ENCODE assay signal across 8 cellular contexts in the genomic region with DNA sequence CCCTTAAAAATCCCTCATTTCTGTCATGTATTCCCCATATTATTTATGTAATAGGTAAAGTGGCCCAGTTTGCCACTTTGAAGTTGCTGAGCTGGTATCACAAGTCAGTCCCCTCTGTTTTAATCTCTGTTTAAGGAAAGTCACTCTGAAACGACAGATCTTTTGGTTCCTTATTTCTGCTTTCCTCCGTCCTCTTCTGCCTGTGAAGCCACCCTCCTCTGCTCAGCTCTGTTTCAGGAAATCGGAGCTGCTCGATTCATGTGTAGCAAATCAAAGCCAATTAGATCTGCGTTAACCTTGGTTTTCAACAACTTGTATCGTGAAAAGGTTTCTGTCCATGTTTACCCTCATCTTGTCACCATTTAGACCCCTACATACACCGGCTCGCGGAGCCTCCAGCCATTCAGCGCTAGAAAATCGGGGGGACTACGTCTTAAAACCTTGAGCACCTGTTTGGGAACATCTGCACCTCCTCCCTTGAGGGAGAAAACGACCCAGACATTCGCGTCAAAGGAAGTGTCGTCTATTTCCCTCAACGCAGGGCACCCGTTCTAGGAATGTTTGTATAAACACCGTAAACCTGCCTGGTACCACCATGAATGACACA. TPM values are rescaled to one million over a fixed set of nuclear protein-coding genes. Genes with fewer than 3 reads are reported as not detected.
DNase-seq lines count a peak whose midpoint lies in the region; ATAC-seq, FAIRE-seq and TF ChIP-seq lines count a peak whose summit lies in the region.

No MANE protein-coding gene starts in this region.

- peak overlapping the region; percentile 87 for H3K9ac ChIP-seq in PC-3 (ENCODE audit: low read length)

- intact Hi-C loops in PC-3 (cut with micrococcal nuclease), result loop anchor here (1.0 kb wide), 1 partner anchor 43 kb away; no protein-coding TSS in a partner anchor

- H3K4me3 Mint-ChIP-seq in CD4-positive, CD25-positive, alpha-beta regulatory T cell, result peak overlapping the region; percentile 88 to 96 (median 92)

- H4K20me1 ChIP-seq in PC-3 (ENCODE audit: low read length), result peaks cover 11% of the 10 kb centered on the region; the same call in 1 of the 2 replicates

- H3K9me3 ChIP-seq in CD4-positive, CD25-positive, alpha-beta regulatory T cell (ENCODE audit: control insufficient read depth in 2 of 2, low read length in 2 of 2), result no peaks in the 10 kb centered on the region
- H3K9me3 ChIP-seq in PC-3 (ENCODE audit: low read length), result no peaks in the 10 kb centered on the region
- no peaks in the 10 kb centered on the region for H3K9me3 ChIP-seq in effector memory CD4-positive, alpha-beta T cell (ENCODE audit: control insufficient read depth, low read length)
- H3K9me3 ChIP-seq in mononuclear cell (ENCODE audit: low read depth, low read length), result no peaks in the 10 kb centered on the region

- peak overlapping the region; percentile 93 for H3K4me3 ChIP-seq in CD4-positive, CD25-positive, alpha-beta regulatory T cell (ENCODE audit: low read depth, low read length)
- H3K4me3 ChIP-seq in PC-3 (ENCODE audit: low read length), result peak overlapping the region; percentile 89
- H3K4me3 ChIP-seq in effector memory CD4-positive, alpha-beta T cell (ENCODE audit: insufficient read depth, low read depth, low read length, poor library complexity, severe bottlenecking), result peak overlapping the region; percentile 81
- peak overlapping the region; percentile 55 for H3K4me3 ChIP-seq in mononuclear cell (ENCODE audit: low read length)

- FAIRE-seq in GM12891 (lab: Jason Lieb, UNC), result no peak

- no peak for TF ChIP-seq CTCF in PC-3 (conservative IDR thresholded peaks at IDR 0.05; ENCODE audit: low read depth, low read length)

- CTCF ChIA-PET in PC-3 (lab: Charles Lee), result interaction anchor here (0.5 kb wide), 1 partner anchor 217 kb away, joined by 4 read pairs; no protein-coding TSS in a partner anchor

- TF ChIP-seq POLR2A in GM12891 (IDR thresholded peaks at IDR 0.05; ENCODE audit: low read depth, low read length), result no peak

- H3F3A ChIP-seq in PC-3 (ENCODE audit: low read length, unreplicated experiment), result no peaks in the 10 kb centered on the region

- peak in 1 of 3 donors; percentile 67 for DNase-seq in CD4-positive, CD25-positive, alpha-beta regulatory T cell
- DNase-seq in PC-3, result peak; percentile 40
- DNase-seq in effector memory CD4-positive, alpha-beta T cell, result no peak
- no peak for DNase-seq in GM12891 (ENCODE audit: insufficient read length, low spot score)
- no peak for DNase-seq in iPS-NIHi7 (ENCODE audit: extremely low spot score)

- peak overlapping the region; percentile 99 for H2AFZ ChIP-seq in PC-3 (ENCODE audit: low read length)

- H3K9me2 ChIP-seq in PC-3 (replicated peaks; ENCODE audit: low read length), result no peaks in the 10 kb centered on the region

- H3K4me2 ChIP-seq in PC-3 (ENCODE audit: low read length), result peak overlapping the region; percentile 90

- peaks cover 27% of the 10 kb centered on the region for H3K4me1 ChIP-seq in CD4-positive, CD25-positive, alpha-beta regulatory T cell (ENCODE audit: control insufficient read depth, insufficient read depth, low read length, poor library complexity, severe bottlenecking)
- H3K4me1 ChIP-seq in PC-3 (ENCODE audit: insufficient read depth, low read length) (peaks cover 15% of the 10 kb centered on the region), mononuclear cell (ENCODE audit: insufficient read depth, low read length) (peaks cover 9% of the 10 kb centered on the region)
- H3K4me1 ChIP-seq in effector memory CD4-positive, alpha-beta T cell (ENCODE audit: control insufficient read depth, insufficient read depth, low read length, poor library complexity, severe bottlenecking), result peaks cover 12% of the 10 kb centered on the region

- H3K27me3 Mint-ChIP-seq in CD4-positive, CD25-positive, alpha-beta regulatory T cell, result peaks cover 19% of the 10 kb centered on the region

- peaks cover 0 to 3% (median 0%) of the 10 kb centered on the region in 7 donors for H3K9me3 Mint-ChIP-seq in CD4-positive, CD25-positive, alpha-beta regulatory T cell

- H3K36me3 ChIP-seq in CD4-positive, CD25-positive, alpha-beta regulatory T cell (ENCODE audit: control insufficient read depth, insufficient read depth, low read length), result no peaks in the 10 kb centered on the region
- H3K36me3 ChIP-seq in PC-3 (ENCODE audit: low read depth, low read length), result no peaks in the 10 kb centered on the region
- no peaks in the 10 kb centered on the region for H3K36me3 ChIP-seq in effector memory CD4-positive, alpha-beta T cell (ENCODE audit: control insufficient read depth, insufficient read depth, low read length)

- peaks cover 6% of the 10 kb centered on the region for H3K36me3 Mint-ChIP-seq in CD4-positive, CD25-positive, alpha-beta regulatory T cell

- peaks cover 43% of the 10 kb centered on the region for H3K79me2 ChIP-seq in PC-3 (ENCODE audit: low read length)

- H3K27ac Mint-ChIP-seq in CD4-positive, CD25-positive, alpha-beta regulatory T cell, result peak overlapping the region; percentile 98 to 100 (median 99)

- BruUV-seq in PC-3 (replicated peaks; lab: Mats Ljungman, UMichigan), result TSS peak; percentile 98

- POLR2A ChIA-PET in PC-3 (lab: Charles Lee; ENCODE audit: unreplicated experiment), result interaction anchor here (0.5 to 0.7 kb wide), 4 partner anchors 36 to 1350 kb away, joined by 3 read pairs; no protein-coding TSS in a partner anchor

- peaks cover 8 to 53% (median 29%) of the 10 kb centered on the region in 4 donors for H3K4me1 Mint-ChIP-seq in CD4-positive, CD25-positive, alpha-beta regulatory T cell

- peak; percentile 26 to 30 for ATAC-seq in CD4-positive, CD25-positive, alpha-beta regulatory T cell (ENCODE audit: low read depth in 2 of 2)
- peak; percentile 25 for ATAC-seq in GM19328 (IDR thresholded peaks at IDR 0.05; ENCODE audit: unreplicated experiment)
- peak; percentile 10 for ATAC-seq in HG03280 (IDR thresholded peaks at IDR 0.05; ENCODE audit: unreplicated experiment)
- ATAC-seq in PC-3, result peak; percentile 18

- peaks cover 1% of the 10 kb centered on the region for H3K27me3 ChIP-seq in CD4-positive, CD25-positive, alpha-beta regulatory T cell (ENCODE audit: control insufficient read depth, insufficient read depth, low read length)
- H3K27me3 ChIP-seq in PC-3 (ENCODE audit: low read length) (no peaks in the 10 kb centered on the region), mononuclear cell (ENCODE audit: insufficient read depth, low read length) (no peaks in the 10 kb centered on the region)
- no peaks in the 10 kb centered on the region for H3K27me3 ChIP-seq in effector memory CD4-positive, alpha-beta T cell (replicated peaks; ENCODE audit: control insufficient read depth, insufficient read depth, low read length, poor library complexity, severe bottlenecking)

- H3K27ac ChIP-seq in CD4-positive, CD25-positive, alpha-beta regulatory T cell (ENCODE audit: insufficient read depth, low read length, poor library complexity, severe bottlenecking), result peak overlapping the region; percentile 94
- peak overlapping the region; percentile 47 for H3K27ac ChIP-seq in PC-3 (ENCODE audit: low read length)
- H3K27ac ChIP-seq in effector memory CD4-positive, alpha-beta T cell (ENCODE audit: insufficient read depth, low read length, poor library complexity, severe bottlenecking), result peak overlapping the region; percentile 90

TF ChIP-seq in GM12891, 5 proteins besides CTCF, POLR2A, EP300 and RAD21:
- no peak for TF ChIP-seq SPI1 (IDR thresholded peaks at IDR 0.05; ENCODE audit: low read depth, low read length)
- TF ChIP-seq PAX5 (IDR thresholded peaks at IDR 0.05; ENCODE audit: insufficient read depth, low read length, severe bottlenecking), result no peak
- no peak for TF ChIP-seq POU2F2 (IDR thresholded peaks at IDR 0.05; ENCODE audit: low read depth, low read length)
- no peak for TF ChIP-seq POLR2AphosphoS5 (IDR thresholded peaks at IDR 0.05; ENCODE audit: low read depth, low read length)
- no peak for TF ChIP-seq TAF1 (IDR thresholded peaks at IDR 0.05; ENCODE audit: low read depth, low read length)
TF ChIP-seq in GM12891: peak in this region for 0.

RNA-seq across cellular contexts. Expression of a gene that starts 0.6 kb away (rescaled TPM):
- 81.4 TPM for total RNA-seq in CD4-positive, CD25-positive, alpha-beta regulatory T cell
- 10 to 100 TPM in 2 of 4 donors, 1 to 10 TPM in 2; 8.0 to 12.8 (median 9.6) TPM for polyA plus RNA-seq in CD4-positive, CD25-positive, alpha-beta regulatory T cell
- total RNA-seq in PC-3 (2014; rRNA removed) (38.4 and 43.0 TPM in 2 replicates), mononuclear cell (79.0 TPM)
- 34.2 TPM for polyA plus RNA-seq in GM12891 (2012; ENCODE audit: low read depth, missing spikeins)
